ENCODE assay signal across 29 cellular contexts in genomic region chr12:18108611-18109010, GRCh38. TPM values are rescaled to one million over a fixed set of nuclear protein-coding genes. Genes with fewer than 3 reads are reported as not detected.
"Had no signal": no experiment of that assay in that cellular context is flagged by ENCODE, and none has a peak within 500 bp of the region (broad histone marks: within the 10 kb centered on the region; RNA-seq: fewer than 3 reads in every experiment).

No MANE protein-coding gene starts in this region.

- H3K4me3 ChIP-seq: coronary artery, esophagus muscularis mucosa, gastroesophageal sphincter, heart left ventricle, hepatocyte, left ventricle myocardium inferior, lung, pancreas, skin epidermis, thoracic aorta, tibial nerve, upper lobe of left lung had no signal

- H3K27ac ChIP-seq: coronary artery, esophagus muscularis mucosa, foreskin keratinocyte, gastroesophageal sphincter, heart left ventricle, hepatocyte, left ventricle myocardium inferior, neutrophil, pancreas, skin epidermis, thoracic aorta, tibial nerve, upper lobe of left lung had no signal

- H3K27me3 ChIP-seq: esophagus muscularis mucosa, foreskin keratinocyte, gastroesophageal sphincter, heart left ventricle, hepatocyte, neutrophil, pancreas, tibial nerve, upper lobe of left lung had no signal

- ATAC-seq: foreskin keratinocyte; gastroesophageal sphincter; heart left ventricle; left cardiac atrium; natural killer cell treated with Interleukin-12 subunit alpha and Interleukin-12 subunit beta and Interleukin-15 and Interleukin-18, amount 100 ng/mL, for 72 hours; right cardiac atrium; stimulated activated naive B cell treated with anti-CD40 and anti-IgM and Interleukin-4, amounts not matched to agents 10 μg/mL and 1 μg/mL and 100 μg/mL, for 72 hours had no signal

- H3K9me3 ChIP-seq: esophagus muscularis mucosa, gastroesophageal sphincter, heart left ventricle, left ventricle myocardium inferior, neutrophil, pancreas, thoracic aorta, tibial nerve, upper lobe of left lung had no signal

- H3K4me1 ChIP-seq: esophagus muscularis mucosa, foreskin keratinocyte, gastroesophageal sphincter, heart left ventricle, left ventricle myocardium inferior, pancreas, tibial nerve, upper lobe of left lung had no signal

- H3K36me3 ChIP-seq: esophagus muscularis mucosa, gastroesophageal sphincter, heart left ventricle, left ventricle myocardium inferior, neutrophil, pancreas, thoracic aorta, tibial nerve, upper lobe of left lung had no signal

- DNase-seq: dermis blood vessel endothelial cell; effector memory CD4-positive, alpha-beta T cell; foreskin keratinocyte; heart left ventricle; left cardiac atrium; left ventricle myocardium inferior; naive B cell; pancreas; right cardiac atrium; stimulated activated CD4-positive, alpha-beta T cell treated with anti-CD3 and anti-CD28 coated beads, Interleukin-15, amount 100 ng/mL, for 24 hours; stimulated activated CD4-positive, alpha-beta T cell treated with anti-CD3 and anti-CD28 coated beads, Interleukin-2, amount 100 ng/mL, for 48 hours; stimulated activated naive B cell treated with anti-CD40 and anti-IgM and Interleukin-4, amounts not matched to agents 10 μg/mL and 1 μg/mL and 100 μg/mL, for 72 hours; upper lobe of left lung had no signal

RNA-seq across cellular contexts. Expression of gene RERGL, which starts 18.6 kb away (rescaled TPM):
- total RNA-seq: endothelial cell of umbilical vein; epithelial cell of proximal tubule; fibroblast of lung; foreskin keratinocyte; kidney epithelial cell; mononuclear cell; natural killer cell treated with Interleukin-12 subunit alpha and Interleukin-12 subunit beta and Interleukin-15 and Interleukin-18, amount 100 ng/mL, for 72 hours; neural crest cell had no signal
